In genomic region chr1:25520446-25521061, GRCh38 we compare ENCODE assay signal across 8 cellular contexts. TPM values are rescaled to one million over a fixed set of nuclear protein-coding genes. Genes with fewer than 3 reads are reported as not detected.
A peak's percentile ranks its signal among the peaks of the same experiment; 100 is the strongest.
DNase-seq lines count a peak whose midpoint lies in the region; ATAC-seq and TF ChIP-seq lines count a peak whose summit lies in the region.

No MANE protein-coding gene starts in this region.

- H3K4me1 Mint-ChIP-seq in activated T-helper 1 cell treated with anti-CD3 and anti-CD28 coated beads, Interleukin-12 subunit alpha, Interleukin-12 subunit beta, Interleukin-2, Interleukin-4 antibody, amounts not matched to agents 30 ng/mL and 10 ng/mL and 1 ng/mL, durations not matched to agents 14 hours and 24 hours and 36 hours (ENCODE audit: low read depth) = peaks cover 5% of the 10 kb centered on the region
- peaks cover 17% of the 10 kb centered on the region for H3K4me1 Mint-ChIP-seq in type B pancreatic cell (ENCODE audit: unreplicated experiment)

- peaks cover 5% of the 10 kb centered on the region for H3K9me3 Mint-ChIP-seq in activated T-helper 1 cell treated with anti-CD3 and anti-CD28 coated beads, Interleukin-12 subunit alpha, Interleukin-12 subunit beta, Interleukin-2, Interleukin-4 antibody, amounts not matched to agents 30 ng/mL and 10 ng/mL and 1 ng/mL, durations not matched to agents 14 hours and 24 hours and 36 hours
- peaks cover 5% of the 10 kb centered on the region for H3K9me3 Mint-ChIP-seq in type B pancreatic cell

- no peaks in the 10 kb centered on the region for H3K4me1 ChIP-seq in BE2C
- H3K4me1 ChIP-seq in Panc1 (ENCODE audit: control insufficient read depth, insufficient read depth, low read length) = no peaks in the 10 kb centered on the region
- H3K4me1 ChIP-seq in ovary (ENCODE audit: insufficient read depth) = no peaks in the 10 kb centered on the region

- no peak for TF ChIP-seq EP300 in ovary (IDR thresholded peaks at IDR 0.05)

- BruUV-seq in Panc1 (replicated peaks; lab: Mats Ljungman, UMichigan) = no TSS peak

- H3K27ac ChIP-seq in Panc1 (ENCODE audit: low read length) (no peak overlapping the region), ovary (peak overlapping the region in 1 of 2 donors; percentile 46)

- peaks cover 3% of the 10 kb centered on the region for H3K27me3 Mint-ChIP-seq in activated T-helper 1 cell treated with anti-CD3 and anti-CD28 coated beads, Interleukin-12 subunit alpha, Interleukin-12 subunit beta, Interleukin-2, Interleukin-4 antibody, amounts not matched to agents 30 ng/mL and 10 ng/mL and 1 ng/mL, durations not matched to agents 14 hours and 24 hours and 36 hours (ENCODE audit: insufficient read depth)
- no peaks in the 10 kb centered on the region for H3K27me3 Mint-ChIP-seq in type B pancreatic cell

- TF ChIP-seq POLR2A in ovary (IDR thresholded peaks at IDR 0.05) = no peak

- H3K9me3 ChIP-seq in BE2C = no peaks in the 10 kb centered on the region
- no peaks in the 10 kb centered on the region for H3K9me3 ChIP-seq in Panc1 (ENCODE audit: control insufficient read depth, insufficient read depth, low read depth, low read length)
- no peaks in the 10 kb centered on the region for H3K9me3 ChIP-seq in ovary

- POLR2A ChIA-PET in HEK293T (lab: Yijun Ruan, JAX) = no interaction called here
- POLR2A ChIA-PET in Panc1 (lab: Charles Lee) = no interaction called here

- DNase-seq in BE2C (peak; percentile 46), HEK293T (ENCODE audit: extremely low spot score) (peak; percentile 58), Panc1 (ENCODE audit: low read depth, low spot score) (peak; percentile 46), foreskin fibroblast (peak; percentile 50 to 87), ovary (peak; percentile 58 to 83 (median 80)), type B pancreatic cell (ENCODE audit: extremely low spot score, unreplicated experiment) (no peak)
- peak; percentile 44 for DNase-seq in activated T-helper 1 cell treated with anti-CD3 and anti-CD28 coated beads, Interleukin-12 subunit alpha, Interleukin-12 subunit beta, Interleukin-2, Interleukin-4 antibody, amounts not matched to agents 30 ng/mL and 10 ng/mL and 1 ng/mL, durations not matched to agents 14 hours and 24 hours and 36 hours (ENCODE audit: low spot score)

- in situ Hi-C loops in Panc1 (cut with HindIII; ENCODE audit: low pct_unique_long_range_greater_than_20kb, low sequenced_read_pairs) = no loop called here

- H3K27ac Mint-ChIP-seq in activated T-helper 1 cell treated with anti-CD3 and anti-CD28 coated beads, Interleukin-12 subunit alpha, Interleukin-12 subunit beta, Interleukin-2, Interleukin-4 antibody, amounts not matched to agents 30 ng/mL and 10 ng/mL and 1 ng/mL, durations not matched to agents 14 hours and 24 hours and 36 hours = no peak overlapping the region
- no peak overlapping the region for H3K27ac Mint-ChIP-seq in type B pancreatic cell

- H3K4me3 ChIP-seq in BE2C (ENCODE audit: low read depth, low read length) (no peak overlapping the region), Panc1 (ENCODE audit: low read depth in 2 of 2, low read length in 2 of 2) (no peak overlapping the region), foreskin fibroblast (ENCODE audit: low read depth in 1 of 2, low read length in 2 of 2) (no peak overlapping the region), ovary (no peak overlapping the region)

- H3K27me3 ChIP-seq in BE2C (no peaks in the 10 kb centered on the region), Panc1 (ENCODE audit: control insufficient read depth, insufficient read depth, low read length) (no peaks in the 10 kb centered on the region), ovary (no peaks in the 10 kb centered on the region)

- H3K36me3 ChIP-seq in BE2C (no peaks in the 10 kb centered on the region), Panc1 (ENCODE audit: control insufficient read depth, insufficient read depth, low read length) (no peaks in the 10 kb centered on the region), ovary (no peaks in the 10 kb centered on the region)

- H3K4me3 Mint-ChIP-seq in activated T-helper 1 cell treated with anti-CD3 and anti-CD28 coated beads, Interleukin-12 subunit alpha, Interleukin-12 subunit beta, Interleukin-2, Interleukin-4 antibody, amounts not matched to agents 30 ng/mL and 10 ng/mL and 1 ng/mL, durations not matched to agents 14 hours and 24 hours and 36 hours = no peak overlapping the region
- H3K4me3 Mint-ChIP-seq in type B pancreatic cell = no peak overlapping the region

- ATAC-seq in Panc1 (peak; percentile 71; the same call in 1 of the 2 replicates), GM18909 (IDR thresholded peaks at IDR 0.05; ENCODE audit: poor library complexity, unreplicated experiment) (no peak)

- intact Hi-C loops in Panc1 (cut with micrococcal nuclease; ENCODE audit: unreplicated experiment) (no loop called here), ovary (cut with DNase I) (loop anchor here (5.0 to 10.0 kb wide), 3 partner anchors 113 to 118 kb away; no protein-coding TSS in a partner anchor)
- intact Hi-C loops in activated T-helper 1 cell treated with anti-CD3 and anti-CD28 coated beads, Interleukin-12 subunit alpha, Interleukin-12 subunit beta, Interleukin-2, Interleukin-4 antibody, amounts not matched to agents 30 ng/mL and 10 ng/mL and 1 ng/mL, durations not matched to agents 14 hours and 24 hours and 36 hours (cut with micrococcal nuclease) = loop anchor here (1.0 to 5.0 kb wide), 3 partner anchors 118 to 290 kb away; no protein-coding TSS in a partner anchor

- CTCF ChIA-PET in HEK293T (lab: Yijun Ruan, JAX) = interaction anchor here (0.6 to 1.4 kb wide), 4 partner anchors 15 to 140 kb away, joined by 3 to 8 read pairs (median 3); no protein-coding TSS in a partner anchor
- CTCF ChIA-PET in Panc1 (lab: Charles Lee) = interaction anchor here (0.6 to 1.4 kb wide), 5 partner anchors 18 to 289 kb away, joined by 3 to 9 read pairs (median 3); no protein-coding TSS in a partner anchor

- 9 to 12% (median 10%) methylated on average over 4 of the region's 4 CpGs for WGBS in ovary, 3 donors

- TF ChIP-seq CTCF in BE2C (IDR thresholded peaks at IDR 0.05; ENCODE audit: low read depth, low read length) (peak; percentile 66), Panc1 (IDR thresholded peaks at IDR 0.05) (peak; percentile 88), foreskin fibroblast (IDR thresholded peaks at IDR 0.05; ENCODE audit: low read depth, low read length) (peak; percentile 78), ovary (IDR thresholded peaks at IDR 0.05) (peak; percentile 59 to 87 (median 81)), type B pancreatic cell (conservative IDR thresholded peaks at IDR 0.05) (peak; percentile 94)

- no peaks in the 10 kb centered on the region for H3K36me3 Mint-ChIP-seq in activated T-helper 1 cell treated with anti-CD3 and anti-CD28 coated beads, Interleukin-12 subunit alpha, Interleukin-12 subunit beta, Interleukin-2, Interleukin-4 antibody, amounts not matched to agents 30 ng/mL and 10 ng/mL and 1 ng/mL, durations not matched to agents 14 hours and 24 hours and 36 hours (ENCODE audit: low read depth)
- no peaks in the 10 kb centered on the region for H3K36me3 Mint-ChIP-seq in type B pancreatic cell

TF ChIP-seq in HEK293T, 16 proteins besides CTCF, POLR2A, EP300 and RAD21:
- TF ChIP-seq SP1 (IDR thresholded peaks at IDR 0.05) (no peak), FOXK2 (IDR thresholded peaks at IDR 0.05) (no peak), FOXA1 (IDR thresholded peaks at IDR 0.05) (no peak), ZNF384 (IDR thresholded peaks at IDR 0.05) (no peak), BHLHE40 (IDR thresholded peaks at IDR 0.05; ENCODE audit: borderline replicate concordance) (no peak), LEF1 (IDR thresholded peaks at IDR 0.05; ENCODE audit: borderline replicate concordance) (no peak)
- TF ChIP-seq, protein P1, sequence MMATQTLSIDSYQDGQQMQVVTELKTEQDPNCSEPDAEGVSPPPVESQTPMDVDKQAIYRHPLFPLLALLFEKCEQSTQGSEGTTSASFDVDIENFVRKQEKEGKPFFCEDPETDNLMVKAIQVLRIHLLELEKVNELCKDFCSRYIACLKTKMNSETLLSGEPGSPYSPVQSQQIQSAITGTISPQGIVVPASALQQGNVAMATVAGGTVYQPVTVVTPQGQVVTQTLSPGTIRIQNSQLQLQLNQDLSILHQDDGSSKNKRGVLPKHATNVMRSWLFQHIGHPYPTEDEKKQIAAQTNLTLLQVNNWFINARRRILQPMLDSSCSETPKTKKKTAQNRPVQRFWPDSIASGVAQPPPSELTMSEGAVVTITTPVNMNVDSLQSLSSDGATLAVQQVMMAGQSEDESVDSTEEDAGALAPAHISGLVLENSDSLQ (IDR thresholded peaks at IDR 0.05) = no peak

RNA-seq across cellular contexts. Expression of gene LDLRAP1, which starts 22.9 kb away (rescaled TPM):
- polyA plus RNA-seq in BE2C (2012; ENCODE audit: insufficient read depth, insufficient read length, low read depth) = 2.6 TPM
- 23.1 TPM for total RNA-seq in Panc1 (2021; ENCODE audit: unreplicated experiment)
- polyA plus RNA-seq in Panc1 (2012; ENCODE audit: insufficient read length) = 29.0 TPM
- 4.6 and 5.3 TPM in 2 replicates for total RNA-seq in activated T-helper 1 cell treated with anti-CD3 and anti-CD28 coated beads, Interleukin-12 subunit alpha, Interleukin-12 subunit beta, Interleukin-2, Interleukin-4 antibody, amounts not matched to agents 30 ng/mL and 10 ng/mL and 1 ng/mL, durations not matched to agents 14 hours and 24 hours and 36 hours
- 10 to 100 TPM in 6 of 7 donors, 1 to 10 TPM in 1; 9.3 to 17.4 (median 13.7) TPM for total RNA-seq in ovary
- 10 to 100 TPM in 1 of 2 donors, 1 to 10 TPM in 1; 9.1 to 12.2 TPM for polyA plus RNA-seq in ovary
- total RNA-seq in type B pancreatic cell (ENCODE audit: low replicate concordance) = 20.7 and 21.3 TPM in 2 replicates
